8 cellular contexts compared by ENCODE assay signal in the genomic region with DNA sequence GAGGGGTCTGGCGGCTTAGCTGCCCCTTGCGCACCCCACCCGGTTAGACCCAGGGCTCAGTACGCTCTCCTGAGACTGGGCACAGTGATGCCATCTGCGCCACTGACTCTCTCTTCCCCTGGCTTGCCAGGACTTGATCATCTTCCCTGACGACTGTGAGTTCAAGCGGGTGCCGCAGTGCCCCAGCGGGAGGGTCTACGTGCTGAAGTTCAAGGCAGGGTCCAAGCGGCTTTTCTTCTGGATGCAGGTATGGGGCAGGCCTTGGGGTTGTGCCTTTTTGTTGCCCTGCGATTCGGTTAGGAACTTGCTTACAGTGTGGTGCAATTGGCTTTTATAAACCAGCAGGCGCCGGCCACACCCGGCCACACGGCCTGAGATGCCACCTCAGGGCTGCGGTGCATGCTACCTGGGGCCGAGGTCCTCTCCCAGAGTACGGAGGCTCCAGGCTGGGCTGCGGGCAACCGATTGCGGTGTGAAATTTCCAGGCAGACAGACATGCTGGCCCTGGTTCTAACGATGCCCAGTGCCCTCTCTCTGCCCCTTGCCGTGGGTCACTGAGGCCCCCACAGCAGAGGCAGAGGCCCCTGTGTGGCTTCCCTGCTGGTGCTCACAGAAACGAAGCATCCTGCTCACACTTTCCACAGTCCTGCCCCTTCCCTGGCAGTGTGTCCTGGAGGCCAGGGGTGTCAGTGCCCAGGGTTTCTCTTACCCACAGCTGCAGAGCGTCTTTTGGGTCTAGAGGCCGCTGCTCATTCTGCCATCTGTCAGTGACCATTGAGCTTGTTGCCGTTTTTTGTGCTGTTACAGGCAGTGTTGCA. TPM values are rescaled to one million over a fixed set of nuclear protein-coding genes. Genes with fewer than 3 reads are reported as not detected.
A peak's percentile ranks its signal among the peaks of the same experiment; 100 is the strongest.
DNase-seq lines count a peak whose midpoint lies in the region; ATAC-seq and TF ChIP-seq lines count a peak whose summit lies in the region.

No MANE protein-coding gene starts in this region.

- no peak for TF ChIP-seq POLR2A in lower leg skin (IDR thresholded peaks at IDR 0.05)

- ATAC-seq in HG02885 (IDR thresholded peaks at IDR 0.05; ENCODE audit: poor library complexity, unreplicated experiment) = no peak

- H3K27ac ChIP-seq in SK-N-MC = no peak overlapping the region

- H3K4me3 ChIP-seq in GM12875 (ENCODE audit: low read depth, low read length) (peak overlapping the region; percentile 71), SK-N-MC (peak overlapping the region; percentile 99), fibroblast of pulmonary artery (replicated peaks; ENCODE audit: low read depth, low read length) (peak overlapping the region; percentile 82), retinal pigment epithelial cell (ENCODE audit: low read length) (peak overlapping the region; percentile 87), lower leg skin (ENCODE audit: low read depth, poor library complexity, severe bottlenecking) (no peak overlapping the region)

- TF ChIP-seq CTCF in GM12875 (IDR thresholded peaks at IDR 0.05; ENCODE audit: borderline replicate concordance, insufficient read depth, low read depth, low read length) (no peak), fibroblast of pulmonary artery (IDR thresholded peaks at IDR 0.05; ENCODE audit: low read length, missing control alignments) (no peak), retinal pigment epithelial cell (conservative IDR thresholded peaks at IDR 0.05; ENCODE audit: low read depth, low read length) (no peak), lower leg skin (IDR thresholded peaks at IDR 0.05) (no peak)

- H3K9me3 ChIP-seq in SK-N-MC (ENCODE audit: low read depth, low read length) = no peaks in the 10 kb centered on the region

- intact Hi-C loops in lower leg skin (cut with DNase I; ENCODE audit: low total_unique reads) = loop anchor here (5.0 to 10.0 kb wide), 2 partner anchors 78 to 510 kb away; a partner anchor contains a TSS

- H3K36me3 ChIP-seq in SK-N-MC (ENCODE audit: insufficient read depth, low read length) = peaks cover 52% of the 10 kb centered on the region

- peak overlapping the region; percentile 90 for H3K9ac ChIP-seq in SK-N-MC (ENCODE audit: insufficient read length)

- 53 to 57% methylated on average over 29 of the region's 29 CpGs for WGBS in lower leg skin, 2 donors

- DNase-seq in SK-N-MC (ENCODE audit: low read depth, low spot score) = no peak
- DNase-seq in fibroblast of pulmonary artery (ENCODE audit: low read depth) = no peak
- no peak for DNase-seq in retinal pigment epithelial cell (ENCODE audit: low read depth)
- no peak for DNase-seq in lower leg skin (ENCODE audit: low spot score in 2 of 2)
- DNase-seq in SIG-M5 (lab: John Stamatoyannopoulos, UW) = no peak
- no peak for DNase-seq in GM03348 (ENCODE audit: low spot score)

RNA-seq across cellular contexts. Expression of a gene that starts 1.7 kb away (rescaled TPM):
- total RNA-seq in lower leg skin = 100 to 1,000 TPM; 143 to 198 (median 167) TPM
